ENCODE assay signal across 12 cellular contexts in the genomic region with DNA sequence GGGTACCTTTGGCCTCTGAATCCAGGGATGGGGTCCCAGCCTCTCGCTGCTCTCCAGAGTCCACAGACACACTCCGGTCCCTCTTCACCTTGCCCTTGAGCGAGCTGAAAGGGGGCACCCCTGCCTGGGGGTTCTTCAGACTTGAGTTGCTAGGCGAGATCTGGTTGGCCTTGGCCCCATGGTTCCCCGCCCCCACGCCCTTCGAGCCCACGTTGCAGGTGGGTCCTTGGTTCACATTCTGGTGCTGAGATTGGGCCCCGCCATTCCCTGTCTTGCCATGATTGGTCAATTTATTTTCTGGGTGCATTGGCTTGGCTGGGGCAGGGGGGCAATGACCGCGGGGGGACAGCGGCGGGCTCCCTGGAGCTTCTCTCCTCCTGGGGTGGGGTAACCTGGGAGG. TPM values are rescaled to one million over a fixed set of nuclear protein-coding genes. Genes with fewer than 3 reads are reported as not detected.
DNase-seq lines count a peak whose midpoint lies in the region; ATAC-seq, FAIRE-seq and TF ChIP-seq lines count a peak whose summit lies in the region.
"Had no signal": no experiment of that assay in that cellular context is flagged by ENCODE, and none has a peak within 500 bp of the region (broad histone marks: within the 10 kb centered on the region; RNA-seq: fewer than 3 reads in every experiment).

No MANE protein-coding gene starts in this region.

- peaks cover 51 to 66% (median 56%) of the 10 kb centered on the region in 3 donors for H3K4me1 Mint-ChIP-seq in CD8-positive, alpha-beta memory T cell

- CTCF ChIA-PET in CD8-positive, alpha-beta memory T cell (lab: Charles Lee): interaction anchor here (1.1 to 2.6 kb wide), 6 partner anchors 13 to 220 kb away, joined by 3 to 13 read pairs (median 4); no protein-coding TSS in a partner anchor

- no peaks in the 10 kb centered on the region for H3K9me3 ChIP-seq in CD8-positive, alpha-beta memory T cell (ENCODE audit: low read length)
- H3K9me3 ChIP-seq in WERI-Rb-1 (ENCODE audit: severe bottlenecking) (no peaks in the 10 kb centered on the region), iPS-15b (ENCODE audit: control insufficient read depth, insufficient read depth, low read length) (no peaks in the 10 kb centered on the region), kidney (ENCODE audit: control insufficient read depth in 1 of 2, low read length in 2 of 2) (no peaks in the 10 kb centered on the region)

- peak overlapping the region; percentile 87 to 100 (median 96) for H3K27ac Mint-ChIP-seq in CD8-positive, alpha-beta memory T cell

- no peaks in the 10 kb centered on the region for H3K27me3 Mint-ChIP-seq in CD8-positive, alpha-beta memory T cell
- H3K27me3 Mint-ChIP-seq: activated CD4-positive, alpha-beta T cell treated with anti-CD3 and anti-CD28 coated beads, Interleukin-2, amount 10 ng/mL, durations not matched to agents 7 days and 5 days had no signal

- H3K27me3 ChIP-seq in CD8-positive, alpha-beta memory T cell (ENCODE audit: insufficient read depth, low read length, poor library complexity, severe bottlenecking): no peaks in the 10 kb centered on the region
- H3K27me3 ChIP-seq in WERI-Rb-1 (ENCODE audit: insufficient read depth, low read depth, severe bottlenecking) (no peaks in the 10 kb centered on the region), iPS-15b (ENCODE audit: control insufficient read depth, insufficient read depth, low read length) (no peaks in the 10 kb centered on the region)

- DNase-seq in CD8-positive, alpha-beta memory T cell: no peak
- DNase-seq in WERI-Rb-1: no peak
- DNase-seq in kidney: no peak
- DNase-seq in germinal center (ENCODE audit: low spot score): no peak
- DNase-seq in inferior parietal cortex (ENCODE audit: extremely low spot score): no peak
- DNase-seq: activated CD4-positive, alpha-beta T cell treated with anti-CD3 and anti-CD28 coated beads, Interleukin-2, amount 10 ng/mL, durations not matched to agents 7 days and 5 days; DMS79 treated with DMSO at 0.1 percent for 48 hours; NCI-H510A had no signal

- intact Hi-C loops in kidney (cut with DNase I): no loop called here

- no peak overlapping the region for H3K27ac ChIP-seq in CD8-positive, alpha-beta memory T cell (ENCODE audit: low read depth, low read length)
- peak overlapping the region; percentile 64 for H3K27ac ChIP-seq in WERI-Rb-1
- peak overlapping the region in 16 of 21 experiments; percentile 22 to 100 (median 92) for H3K27ac ChIP-seq in skin epidermis
- no peak overlapping the region for H3K27ac ChIP-seq in kidney (ENCODE audit: low read depth in 2 of 2, low read length in 2 of 2)

- POLR2A ChIA-PET in CD8-positive, alpha-beta memory T cell (lab: Charles Lee): interaction anchor here (0.6 to 10.7 kb wide), 3 partner anchors 9 to 49 kb away, joined by 3 to 203 read pairs (median 3); partner anchors contain the start of genes BCL9L and UPK2

- peaks cover 66% of the 10 kb centered on the region for H3K4me1 ChIP-seq in CD8-positive, alpha-beta memory T cell (ENCODE audit: insufficient read depth, low read length)
- peaks cover 21% of the 10 kb centered on the region for H3K4me1 ChIP-seq in iPS-15b (ENCODE audit: control insufficient read depth, insufficient read depth, low read length)
- H3K4me1 ChIP-seq in kidney (ENCODE audit: control insufficient read depth in 1 of 2, insufficient read depth in 1 of 2, low read depth in 1 of 2, low read length in 2 of 2): peaks cover 42 to 47% of the 10 kb centered on the region in 2 donors

- no peak overlapping the region for H3K4me3 ChIP-seq in CD8-positive, alpha-beta memory T cell (ENCODE audit: low read length)
- no peak overlapping the region for H3K4me3 ChIP-seq in WERI-Rb-1 (ENCODE audit: low read depth, low read length)
- peak overlapping the region; percentile 23 for H3K4me3 ChIP-seq in iPS-15b (ENCODE audit: low read depth, low read length)
- no peak overlapping the region for H3K4me3 ChIP-seq in skin epidermis
- no peak overlapping the region for H3K4me3 ChIP-seq in kidney (ENCODE audit: low read length in 2 of 2)

- peaks cover 0 to 2% (median 0%) of the 10 kb centered on the region in 5 donors for H3K9me3 Mint-ChIP-seq in CD8-positive, alpha-beta memory T cell
- H3K9me3 Mint-ChIP-seq: activated CD4-positive, alpha-beta T cell treated with anti-CD3 and anti-CD28 coated beads, Interleukin-2, amount 10 ng/mL, durations not matched to agents 7 days and 5 days had no signal

- H3K9ac ChIP-seq in iPS-15b (ENCODE audit: low read depth, low read length): no peak overlapping the region
- H3K9ac ChIP-seq in kidney (ENCODE audit: low read length in 2 of 2): no peak overlapping the region

- TF ChIP-seq CTCF in WERI-Rb-1 (IDR thresholded peaks at IDR 0.05; ENCODE audit: low read depth, low read length): no peak
- no peak for TF ChIP-seq CTCF in kidney (IDR thresholded peaks at IDR 0.05; ENCODE audit: borderline replicate concordance, extremely low read depth, insufficient read depth)

- H3K36me3 ChIP-seq in CD8-positive, alpha-beta memory T cell (ENCODE audit: insufficient read depth, low read length): peaks cover 32% of the 10 kb centered on the region
- H3K36me3 ChIP-seq in WERI-Rb-1 (no peaks in the 10 kb centered on the region), iPS-15b (ENCODE audit: control insufficient read depth, insufficient read depth, low read length) (peaks cover 36% of the 10 kb centered on the region), kidney (ENCODE audit: control insufficient read depth in 1 of 2, insufficient read depth in 2 of 2, low read length in 2 of 2) (peaks cover 9 to 24% of the 10 kb centered on the region in 2 donors)

- H3K36me3 Mint-ChIP-seq in CD8-positive, alpha-beta memory T cell: peaks cover 0 to 57% (median 9%) of the 10 kb centered on the region in 3 donors

- ATAC-seq in HG03460 (IDR thresholded peaks at IDR 0.05; ENCODE audit: unreplicated experiment): no peak

- FAIRE-seq in kidney (lab: Jason Lieb, UNC): no peak

- H3K4me3 Mint-ChIP-seq in CD8-positive, alpha-beta memory T cell: peak overlapping the region in 1 of 7 donors; percentile 26
- H3K4me3 Mint-ChIP-seq: activated CD4-positive, alpha-beta T cell treated with anti-CD3 and anti-CD28 coated beads, Interleukin-2, amount 10 ng/mL, durations not matched to agents 7 days and 5 days had no signal

RNA-seq across cellular contexts. Expression of gene BCL9L, which starts 17.5 kb away (rescaled TPM):
- 10 to 100 TPM; 39.6 to 42.8 TPM for total RNA-seq in CD8-positive, alpha-beta memory T cell
- polyA plus RNA-seq in CD8-positive, alpha-beta memory T cell: 9.1 TPM
- total RNA-seq in kidney: 57.5 TPM
- 5.0 TPM for polyA plus RNA-seq in kidney (ENCODE audit: insufficient read depth, low read depth, low replicate concordance)

RNA-seq across cellular contexts. Expression of gene CXCR5, which starts 24.6 kb away (rescaled TPM):
- total RNA-seq in CD8-positive, alpha-beta memory T cell: 1 to 10 TPM; 5.8 to 6.3 TPM
- 4.5 TPM for polyA plus RNA-seq in CD8-positive, alpha-beta memory T cell
- 1.1 TPM for total RNA-seq in kidney
- not detected for polyA plus RNA-seq in kidney (ENCODE audit: insufficient read depth, low read depth, low replicate concordance)

RNA-seq across cellular contexts. Expression of gene UPK2, which starts 47.8 kb away (rescaled TPM):
- total RNA-seq in CD8-positive, alpha-beta memory T cell: under 1 TPM in 1 of 2 experiments, not detected in 1; 0.22 TPM
- polyA plus RNA-seq in CD8-positive, alpha-beta memory T cell: not detected
- not detected for total RNA-seq in kidney
- polyA plus RNA-seq in kidney (ENCODE audit: insufficient read depth, low read depth, low replicate concordance): not detected
- total RNA-seq: left lobe of liver had no signal

Comparison
In these comparisons a context has a peak if more than half of its experiments do, and no peak if none do; other contexts are left out.
1. H3K27ac ChIP-seq: peak in WERI-Rb-1 (single experiment) and skin epidermis (16 of 21); none in CD8-positive, alpha-beta memory T cell (single experiment) and kidney (0 of 2).